Comparison of ENCODE assay signal across 13 cellular contexts in the genomic region with DNA sequence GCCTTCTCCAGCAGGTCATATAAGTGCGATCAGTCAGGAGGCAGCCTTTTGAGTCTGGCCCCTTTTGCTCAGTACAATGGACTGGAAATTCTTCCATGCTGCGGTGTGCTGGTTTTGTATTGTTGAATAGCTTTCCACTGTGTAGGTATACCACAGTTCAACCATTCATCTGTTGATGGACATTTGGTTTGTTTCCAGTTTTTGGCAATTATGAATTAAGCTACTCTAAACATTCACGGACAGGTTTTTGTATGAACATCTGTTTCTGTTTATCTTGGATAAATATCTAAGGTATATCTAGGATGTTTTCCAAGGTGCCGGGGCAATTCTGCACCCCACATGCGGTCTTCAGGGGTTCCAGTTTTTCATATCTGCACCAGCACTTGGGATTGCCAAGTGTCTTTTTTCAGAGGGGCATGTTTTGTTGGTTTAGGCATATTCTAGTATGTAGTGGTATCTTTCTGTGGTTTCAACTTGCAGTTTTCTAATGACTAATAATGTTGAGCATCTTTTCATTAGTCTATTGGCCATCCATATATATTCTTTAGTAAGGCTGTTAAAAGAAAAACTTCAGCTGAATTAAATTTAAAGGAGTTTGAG.
DNase-seq lines count a peak whose midpoint lies in the region; FAIRE-seq and TF ChIP-seq lines count a peak whose summit lies in the region.
"Had no signal": no experiment of that assay in that cellular context is flagged by ENCODE, and none has a peak within 500 bp of the region (broad histone marks: within the 10 kb centered on the region; RNA-seq: fewer than 3 reads in every experiment).

No MANE protein-coding gene starts in this region.

- no peak for TF ChIP-seq POLR2A in suprapubic skin (IDR thresholded peaks at IDR 0.05)

- no peaks in the 10 kb centered on the region for H3K27me3 ChIP-seq in suprapubic skin

- TF ChIP-seq CTCF in astrocyte of the cerebellum (IDR thresholded peaks at IDR 0.05; ENCODE audit: low read depth, low read length, missing control alignments), result no peak
- TF ChIP-seq CTCF in suprapubic skin (IDR thresholded peaks at IDR 0.05), result no peak

- in situ Hi-C loops in astrocyte of the cerebellum (cut with HindIII; ENCODE audit: low sequenced_read_pairs), result no loop called here

- H3K4me3 ChIP-seq in astrocyte of the cerebellum (ENCODE audit: low read depth, low read length), result no peak overlapping the region
- no peak overlapping the region for H3K4me3 ChIP-seq in suprapubic skin

- peaks cover 3% of the 10 kb centered on the region for H3K4me1 ChIP-seq in suprapubic skin

- no peaks in the 10 kb centered on the region for H3K36me3 ChIP-seq in suprapubic skin

- DNase-seq in DMS 273 (lab: John Stamatoyannopoulos, UW; ENCODE audit: unreplicated experiment) (peak; percentile 11), DMS 273 treated with DMSO at 0.1 percent for 48 hours (lab: John Stamatoyannopoulos, UW) (no peak), HTR-8/SVneo (ENCODE audit: insufficient read length, low spot score) (no peak), astrocyte of the cerebellum (ENCODE audit: low read depth) (peak; percentile 92), NOMO-1 treated with dmso at 0.1 percent for 144 hours (lab: John Stamatoyannopoulos, UW; ENCODE audit: unreplicated experiment) (no peak), suprapubic skin (ENCODE audit: low spot score in 2 of 2) (no peak)
- DNase-seq in stimulated activated CD4-positive, alpha-beta T cell treated with anti-CD3 and anti-CD28 coated beads, Interleukin-1b, Interleukin-23, amount 100 ng/mL, for 48 hours, result no peak
- DNase-seq: CD8-positive, alpha-beta T cell; COR-L47; DMS53 had no signal

- no peak for TF ChIP-seq EP300 in suprapubic skin (IDR thresholded peaks at IDR 0.05)

- no peaks in the 10 kb centered on the region for H3K9me3 ChIP-seq in suprapubic skin

- WGBS in suprapubic skin, result 67% methylated on average over 5 of the region's 5 CpGs

- no peak overlapping the region for H3K27ac ChIP-seq in suprapubic skin
- H3K27ac ChIP-seq: 22Rv1 had no signal

- peak; percentile 95 for FAIRE-seq in HTR-8/SVneo (lab: Jason Lieb, UNC)
- FAIRE-seq: D721Med, H54 had no signal

Comparison
In these comparisons a context has a peak if more than half of its experiments do, and no peak if none do; other contexts are left out.
1. DNase-seq: peak in DMS 273 (single experiment) and astrocyte of the cerebellum (single experiment); none in DMS 273 treated with DMSO at 0.1 percent for 48 hours (single experiment), HTR-8/SVneo (single experiment), NOMO-1 treated with dmso at 0.1 percent for 144 hours (single experiment), suprapubic skin (0 of 2) and stimulated activated CD4-positive, alpha-beta T cell treated with anti-CD3 and anti-CD28 coated beads, Interleukin-1b, Interleukin-23, amount 100 ng/mL, for 48 hours (single experiment).